12 cellular contexts compared by ENCODE assay signal in genomic region chr20:19849341-19850189, GRCh38.
DNase-seq lines count a peak whose midpoint lies in the region; ATAC-seq and TF ChIP-seq lines count a peak whose summit lies in the region.
"Had no signal": no experiment of that assay in that cellular context is flagged by ENCODE, and none has a peak within 500 bp of the region (broad histone marks: within the 10 kb centered on the region; RNA-seq: fewer than 3 reads in every experiment).

No MANE protein-coding gene starts in this region.

- no peaks in the 10 kb centered on the region for H3K36me3 ChIP-seq in ascending aorta
- no peaks in the 10 kb centered on the region for H3K36me3 ChIP-seq in heart left ventricle
- H3K36me3 ChIP-seq in upper lobe of left lung = no peaks in the 10 kb centered on the region

- TF ChIP-seq POLR2A in heart left ventricle (IDR thresholded peaks at IDR 0.05) (no peak), upper lobe of left lung (IDR thresholded peaks at IDR 0.05) (no peak)

- H3K27ac ChIP-seq in ascending aorta = peak overlapping the region; percentile 68 to 81
- peak overlapping the region; percentile 39 to 79 (median 67) for H3K27ac ChIP-seq in heart left ventricle
- peak overlapping the region; percentile 26 to 56 (median 45) for H3K27ac ChIP-seq in upper lobe of left lung

- H3K27ac Mint-ChIP-seq in stimulated activated memory B cell treated with anti-CD40 and anti-IgM and Interleukin-4, amounts not matched to agents 10 μg/mL and 1 μg/mL and 100 μg/mL, for 72 hours = no peak overlapping the region
- H3K27ac Mint-ChIP-seq in activated CD4-positive, alpha-beta T cell treated with anti-CD3 and anti-CD28 coated beads for 36 hours = no peak overlapping the region
- H3K27ac Mint-ChIP-seq: activated CD4-positive, alpha-beta T cell treated with anti-CD3 and anti-CD28 coated beads, Interleukin-2, amount 10 ng/mL, durations not matched to agents 7 days and 5 days; activated naive CD8-positive, alpha-beta T cell treated with anti-CD3 and anti-CD28 coated beads, Interleukin-2, amount 10 ng/mL, durations not matched to agents 7 days and 5 days had no signal

- H3K4me1 ChIP-seq in ascending aorta = peaks cover 0 to 14% of the 10 kb centered on the region in 2 donors
- H3K4me1 ChIP-seq in heart left ventricle = peaks cover 4 to 28% (median 21%) of the 10 kb centered on the region in 12 donors
- H3K4me1 ChIP-seq in upper lobe of left lung = peaks cover 0 to 14% (median 8%) of the 10 kb centered on the region in 4 donors

- POLR2A ChIA-PET in activated CD4-positive, alpha-beta T cell treated with anti-CD3 and anti-CD28 coated beads for 36 hours (lab: Charles Lee) = no interaction called here

- H3K4me3 Mint-ChIP-seq in stimulated activated memory B cell treated with anti-CD40 and anti-IgM and Interleukin-4, amounts not matched to agents 10 μg/mL and 1 μg/mL and 100 μg/mL, for 72 hours = no peak overlapping the region
- H3K4me3 Mint-ChIP-seq in activated CD4-positive, alpha-beta T cell treated with anti-CD3 and anti-CD28 coated beads for 36 hours = no peak overlapping the region
- H3K4me3 Mint-ChIP-seq: activated CD4-positive, alpha-beta T cell treated with anti-CD3 and anti-CD28 coated beads, Interleukin-2, amount 10 ng/mL, durations not matched to agents 7 days and 5 days; activated naive CD8-positive, alpha-beta T cell treated with anti-CD3 and anti-CD28 coated beads, Interleukin-2, amount 10 ng/mL, durations not matched to agents 7 days and 5 days had no signal

- H3K9me3 Mint-ChIP-seq in stimulated activated memory B cell treated with anti-CD40 and anti-IgM and Interleukin-4, amounts not matched to agents 10 μg/mL and 1 μg/mL and 100 μg/mL, for 72 hours = peaks cover 5% of the 10 kb centered on the region
- H3K9me3 Mint-ChIP-seq in activated CD4-positive, alpha-beta T cell treated with anti-CD3 and anti-CD28 coated beads for 36 hours (ENCODE audit: low read depth) = no peaks in the 10 kb centered on the region
- H3K9me3 Mint-ChIP-seq: activated CD4-positive, alpha-beta T cell treated with anti-CD3 and anti-CD28 coated beads, Interleukin-2, amount 10 ng/mL, durations not matched to agents 7 days and 5 days had no signal

- no peaks in the 10 kb centered on the region for H3K4me1 Mint-ChIP-seq in stimulated activated memory B cell treated with anti-CD40 and anti-IgM and Interleukin-4, amounts not matched to agents 10 μg/mL and 1 μg/mL and 100 μg/mL, for 72 hours
- no peaks in the 10 kb centered on the region for H3K4me1 Mint-ChIP-seq in activated CD4-positive, alpha-beta T cell treated with anti-CD3 and anti-CD28 coated beads for 36 hours
- H3K4me1 Mint-ChIP-seq: activated CD4-positive, alpha-beta T cell treated with anti-CD3 and anti-CD28 coated beads, Interleukin-2, amount 10 ng/mL, durations not matched to agents 7 days and 5 days; activated naive CD8-positive, alpha-beta T cell treated with anti-CD3 and anti-CD28 coated beads, Interleukin-2, amount 10 ng/mL, durations not matched to agents 7 days and 5 days had no signal

- no peaks in the 10 kb centered on the region for H3K9me3 ChIP-seq in ascending aorta
- H3K9me3 ChIP-seq in heart left ventricle = peaks cover 0 to 3% (median 0%) of the 10 kb centered on the region in 12 donors
- no peaks in the 10 kb centered on the region for H3K9me3 ChIP-seq in upper lobe of left lung

- no peak for TF ChIP-seq EP300 in upper lobe of left lung (IDR thresholded peaks at IDR 0.05)

- peak overlapping the region; percentile 28 to 29 for H3K4me3 ChIP-seq in ascending aorta
- peak overlapping the region in 2 of 12 donors; percentile 0 to 14 for H3K4me3 ChIP-seq in heart left ventricle
- H3K4me3 ChIP-seq in upper lobe of left lung = no peak overlapping the region

- H3K27me3 ChIP-seq in ascending aorta = no peaks in the 10 kb centered on the region
- no peaks in the 10 kb centered on the region for H3K27me3 ChIP-seq in heart left ventricle
- H3K27me3 ChIP-seq in upper lobe of left lung = no peaks in the 10 kb centered on the region

- CTCF ChIA-PET in activated CD4-positive, alpha-beta T cell treated with anti-CD3 and anti-CD28 coated beads for 36 hours (lab: Charles Lee) = no interaction called here

- DNase-seq in ascending aorta (ENCODE audit: low spot score in 2 of 2) (no peak), heart left ventricle (peak in 2 of 5 donors; percentile 33 to 34), nucleus accumbens (lab: John Stamatoyannopoulos, UW) (peak in 42 of 56 donors; percentile 12 to 68 (median 43)), upper lobe of left lung (no peak), NCI-H1092 (lab: John Stamatoyannopoulos, UW) (no peak)
- DNase-seq in activated CD4-positive, alpha-beta T cell treated with anti-CD3 and anti-CD28 coated beads for 36 hours = no peak
- DNase-seq: activated CD4-positive, alpha-beta T cell treated with anti-CD3 and anti-CD28 coated beads, Interleukin-2, amount 10 ng/mL, durations not matched to agents 7 days and 5 days; activated naive CD8-positive, alpha-beta T cell treated with anti-CD3 and anti-CD28 coated beads, Interleukin-2, amount 10 ng/mL, durations not matched to agents 7 days and 5 days; NCI-H2081 treated with DMSO at 0.1 percent for 48 hours; SIG-M5; stimulated activated CD8-positive, alpha-beta memory T cell treated with anti-CD3 and anti-CD28 coated beads, Interleukin-4, amount 100 ng/mL, for 48 hours had no signal

- ATAC-seq in heart left ventricle = peak; percentile 55 to 75 (median 62)
- no peak for ATAC-seq in upper lobe of left lung (ENCODE audit: low FRiP score in 2 of 2)
- ATAC-seq in stimulated activated memory B cell treated with anti-CD40 and anti-IgM and Interleukin-4, amounts not matched to agents 10 μg/mL and 1 μg/mL and 100 μg/mL, for 72 hours = no peak
- no peak for ATAC-seq in activated CD4-positive, alpha-beta T cell treated with anti-CD3 and anti-CD28 coated beads for 36 hours

- peaks cover 28% of the 10 kb centered on the region for H3K27me3 Mint-ChIP-seq in stimulated activated memory B cell treated with anti-CD40 and anti-IgM and Interleukin-4, amounts not matched to agents 10 μg/mL and 1 μg/mL and 100 μg/mL, for 72 hours
- peaks cover 11% of the 10 kb centered on the region for H3K27me3 Mint-ChIP-seq in activated CD4-positive, alpha-beta T cell treated with anti-CD3 and anti-CD28 coated beads for 36 hours

- no peaks in the 10 kb centered on the region for H3K36me3 Mint-ChIP-seq in stimulated activated memory B cell treated with anti-CD40 and anti-IgM and Interleukin-4, amounts not matched to agents 10 μg/mL and 1 μg/mL and 100 μg/mL, for 72 hours
- H3K36me3 Mint-ChIP-seq in activated CD4-positive, alpha-beta T cell treated with anti-CD3 and anti-CD28 coated beads for 36 hours (ENCODE audit: low read depth) = no peaks in the 10 kb centered on the region
- H3K36me3 Mint-ChIP-seq: activated naive CD8-positive, alpha-beta T cell treated with anti-CD3 and anti-CD28 coated beads, Interleukin-2, amount 10 ng/mL, durations not matched to agents 7 days and 5 days had no signal

- 25 to 46% (median 29%) methylated on average over 14 of the region's 14 CpGs for WGBS in heart left ventricle, 4 donors
- 53 to 58% methylated on average over 14 of the region's 14 CpGs for WGBS in upper lobe of left lung, 2 donors

- intact Hi-C loops in ascending aorta (cut with DNase I) (no loop called here), heart left ventricle (cut with DNase I) (loop anchor here in 2 of 10 donors (5.0 kb wide), 1 partner anchor 38 kb away; no protein-coding TSS in a partner anchor)
- intact Hi-C loops in activated CD4-positive, alpha-beta T cell treated with anti-CD3 and anti-CD28 coated beads for 36 hours (cut with DNase I, micrococcal nuclease) = no loop called here

- TF ChIP-seq CTCF in ascending aorta (IDR thresholded peaks at IDR 0.05) (no peak), heart left ventricle (IDR thresholded peaks at IDR 0.05) (no peak), upper lobe of left lung (IDR thresholded peaks at IDR 0.05) (no peak)

Comparison
In these comparisons a context has a peak if more than half of its experiments do, and no peak if none do; other contexts are left out.
1. DNase-seq: peak in nucleus accumbens (42 of 56); none in ascending aorta (0 of 2), upper lobe of left lung (0 of 2), NCI-H1092 (single experiment) and activated CD4-positive, alpha-beta T cell treated with anti-CD3 and anti-CD28 coated beads for 36 hours (single experiment).
2. H3K4me3 ChIP-seq: peak in ascending aorta (2 of 2); none in upper lobe of left lung (0 of 4).
3. ATAC-seq: peak in heart left ventricle (4 of 4); none in upper lobe of left lung (0 of 2), stimulated activated memory B cell treated with anti-CD40 and anti-IgM and Interleukin-4, amounts not matched to agents 10 μg/mL and 1 μg/mL and 100 μg/mL, for 72 hours (single experiment) and activated CD4-positive, alpha-beta T cell treated with anti-CD3 and anti-CD28 coated beads for 36 hours (single experiment).
4. Peak in every context shown above with its lines, with median percentiles within 50 percentile points of each other: H3K27ac ChIP-seq.